Comparison of ENCODE assay signal across 10 cellular contexts in the genomic region with DNA sequence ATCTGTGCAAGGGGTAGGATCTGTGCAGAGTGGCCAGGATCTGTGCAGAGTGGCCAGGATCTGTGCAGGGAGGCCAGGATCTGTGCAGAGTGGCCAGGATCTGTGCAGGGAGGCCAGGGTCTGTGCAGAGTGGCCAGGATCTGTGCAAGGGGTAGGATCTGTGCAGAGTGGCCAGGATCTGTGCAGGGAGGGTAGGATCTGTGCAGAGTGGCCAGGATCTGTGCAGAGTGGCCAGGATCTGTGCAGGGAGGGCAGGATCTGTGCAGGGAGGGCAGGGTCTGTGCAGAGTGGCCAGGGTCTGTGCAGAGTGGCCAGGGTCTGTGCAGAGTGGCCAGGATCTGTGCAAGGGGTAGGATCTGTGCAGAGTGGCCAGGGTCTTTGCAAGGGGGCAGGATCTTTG. TPM values are rescaled to one million over a fixed set of nuclear protein-coding genes. Genes with fewer than 3 reads are reported as not detected.
DNase-seq lines count a peak whose midpoint lies in the region; ATAC-seq, FAIRE-seq and TF ChIP-seq lines count a peak whose summit lies in the region.
"Not testable (repeated sequence)": the region's sequence is repeated elsewhere in the genome, so short reads cannot be mapped to it uniquely, and the experiment has no call there.
"Had no signal": no experiment of that assay in that cellular context is flagged by ENCODE, and none has a peak within 500 bp of the region (broad histone marks: within the 10 kb centered on the region; RNA-seq: fewer than 3 reads in every experiment).

No MANE protein-coding gene starts in this region.

- intact Hi-C loops in GM12878 (cut with micrococcal nuclease; ENCODE audit: unreplicated experiment); Right ventricle myocardium inferior (cut with DNase I): not testable (repeated sequence)

- POLR2A ChIA-PET in GM12878 (lab: Charles Lee), result not testable (repeated sequence)

- CTCF ChIA-PET in GM12878 (lab: Yijun Ruan, JAX), result not testable (repeated sequence)

- not testable (repeated sequence) for H3K79me2 ChIP-seq in GM23248 (ENCODE audit: insufficient read depth); GM12878 (ENCODE audit: control insufficient read depth, insufficient read depth, low read length); neural cell (replicated peaks; ENCODE audit: insufficient read depth, low read length)

- TF ChIP-seq RAD21 in GM12878 (IDR thresholded peaks at IDR 0.05; ENCODE audit: insufficient read depth, low read depth, low read length); neural cell (conservative IDR thresholded peaks at IDR 0.05): not testable (repeated sequence)

- not testable (repeated sequence) for H3F3A ChIP-seq in GM23248 (ENCODE audit: insufficient read depth); neural cell (ENCODE audit: insufficient read depth, low read length, poor library complexity, severe bottlenecking)

- not testable (repeated sequence) for TF ChIP-seq EP300 in GM12878 (IDR thresholded peaks at IDR 0.05; ENCODE audit: borderline replicate concordance in 1 of 2, control insufficient read depth in 1 of 2, low read depth in 2 of 2, low read length in 2 of 2); neural cell (conservative IDR thresholded peaks at IDR 0.05; ENCODE audit: poor library complexity, severe bottlenecking)

- SMC1A ChIA-PET in GM12878 (lab: Charles Lee; ENCODE audit: uncharacterized antibody, unreplicated experiment), result not testable (repeated sequence)

- not testable (repeated sequence) for H3K36me3 ChIP-seq in GM23248 (ENCODE audit: low read depth); GM12878 (ENCODE audit: control insufficient read depth in 2 of 2, insufficient read depth in 2 of 2, low read length in 1 of 2); neural cell (ENCODE audit: insufficient read depth, low read length)

- not testable (repeated sequence) for TF ChIP-seq CTCF in GM12878 (IDR thresholded peaks at IDR 0.05 in 2 of 3, conservative IDR thresholded peaks at IDR 0.05 in 1 of 3; ENCODE audit: control insufficient read depth in 2 of 3, extremely low read depth in 1 of 3, insufficient read depth in 1 of 3, low read depth in 3 of 3, low read length in 3 of 3); neural cell (IDR thresholded peaks at IDR 0.05; ENCODE audit: poor library complexity, severe bottlenecking)

- not testable (repeated sequence) for BruUV-seq in GM12878 (replicated peaks; lab: Mats Ljungman, UMichigan)

- not testable (repeated sequence) for H3K4me3 ChIP-seq in GM23248; GM12878; neural cell (ENCODE audit: low read length)

- H3K4me2 ChIP-seq in GM23248 (ENCODE audit: unreplicated experiment); GM12878 (ENCODE audit: control insufficient read depth, insufficient read depth); neural cell (ENCODE audit: low read length): not testable (repeated sequence)

- not testable (repeated sequence) for H2AFZ ChIP-seq in GM23248; GM12878 (ENCODE audit: control insufficient read depth, low read depth, low read length); neural cell (ENCODE audit: low read depth, low read length)

- not testable (repeated sequence) for H4K20me1 ChIP-seq in GM23248 (ENCODE audit: insufficient read depth); GM12878 (ENCODE audit: control insufficient read depth, insufficient read depth); neural cell (ENCODE audit: insufficient read depth)

- H3K4me1 ChIP-seq in GM23248 (ENCODE audit: insufficient read depth); GM12878 (ENCODE audit: control insufficient read depth, insufficient read depth, low read length): not testable (repeated sequence)

- RAD21 ChIA-PET in GM12878 (lab: Charles Lee; ENCODE audit: unreplicated experiment), result not testable (repeated sequence)

- peak; percentile 27 for FAIRE-seq in GM12878 (lab: Jason Lieb, UNC)

- H3K27ac ChIP-seq in GM23248; GM12878 (ENCODE audit: control insufficient read depth, insufficient read depth); neural cell (ENCODE audit: low read length): not testable (repeated sequence)
- H3K27ac ChIP-seq in cingulate gyrus (ENCODE audit: low read depth, low read length), result peak overlapping the region; percentile 80

- H3K9me3 ChIP-seq in GM23248 (ENCODE audit: low read depth); GM12878 (replicated peaks; ENCODE audit: control insufficient read depth, insufficient read depth, low read length); neural cell (ENCODE audit: low read length): not testable (repeated sequence)

- in situ Hi-C loops in GM23248 (cut with MboI); GM12878 (cut with MboI): not testable (repeated sequence)

- H3K27me3 ChIP-seq in GM23248 (replicated peaks; ENCODE audit: insufficient read depth); GM12878 (replicated peaks in 1 of 2; ENCODE audit: control insufficient read depth in 2 of 2, insufficient read depth in 2 of 2, low read length in 1 of 2): not testable (repeated sequence)
- peaks cover 12% of the 10 kb centered on the region for H3K27me3 ChIP-seq in neural cell (ENCODE audit: insufficient read depth, low read depth, low read length)

- peak; percentile 28 for DNase-seq in GM23248
- DNase-seq in GM12878 (ENCODE audit: low read depth, low spot score), result not testable (repeated sequence)
- DNase-seq in Right ventricle myocardium inferior (ENCODE audit: missing footprints), result peak; percentile 66

- not testable (repeated sequence) for TF ChIP-seq POLR2A in GM12878 (IDR thresholded peaks at IDR 0.05; ENCODE audit: low read depth, low read length)

- H3K9ac ChIP-seq in GM23248; GM12878 (ENCODE audit: control insufficient read depth, insufficient read depth, low read length): not testable (repeated sequence)
- peak overlapping the region; percentile 68 for H3K9ac ChIP-seq in neural cell (ENCODE audit: low read length)

- H3K9me2 ChIP-seq in GM23248 (ENCODE audit: insufficient read depth); neural cell (ENCODE audit: insufficient read depth, low read length): not testable (repeated sequence)

- ATAC-seq in GM12878, Right ventricle myocardium inferior: not testable (repeated sequence)

RNA-seq across cellular contexts. Expression of a gene that starts 4.4 kb away (rescaled TPM):
- 3.7 TPM in 1 of 2 replicates, not detected in the other for total RNA-seq in GM23248 (2014; rRNA removed; shearing (Covaris generic))
- 0.59 TPM in 1 of 2 replicates, not detected in the other for polyA plus RNA-seq in GM23248 (2016; fragmentation: Nextera tagmentation; extraction: Ambion mirVana)
- total RNA-seq in GM12878 (2013; cell fraction: nucleolus; rRNA removed), result not detected in 2 replicates
- total RNA-seq in GM12878 (2014; rRNA removed), result not detected in 2 replicates
- not detected in 2 replicates for total RNA-seq in GM12878 (2014; rRNA removed; fragmentation: Illumina TruSeq; extraction: Trizol)
- not detected in 2 replicates for total RNA-seq in GM12878 (2021)
- not detected for polyA plus RNA-seq in GM12878 (2011; ENCODE audit: low read depth)
- not detected in 2 replicates for polyA plus RNA-seq in GM12878 (2011; rRNA removed)
- polyA plus RNA-seq in GM12878 (2011; cell fraction: cytosol; rRNA removed), result not detected in 2 replicates
- polyA plus RNA-seq in GM12878 (2011; cell fraction: nucleus; rRNA removed), result not detected in 2 replicates
- not detected in 2 replicates for polyA plus RNA-seq in GM12878 (2012)
- polyA plus RNA-seq in GM12878 (2014; fragmentation: Illumina TruSeq; extraction: Trizol), result not detected in 2 replicates
- polyA plus RNA-seq in GM12878 (2014; fragmentation: Nextera tagmentation; extraction: Ambion mirVana), result not detected
- not detected in 2 replicates for polyA plus RNA-seq in GM12878 (2014; rRNA removed)
- not detected for polyA plus RNA-seq in GM12878 (2016; fragmentation: Nextera tagmentation; extraction: Ambion mirVana)
- polyA minus RNA-seq in GM12878 (2011; rRNA and poly(A)+ RNA removed), result not detected in 2 replicates
- polyA minus RNA-seq in GM12878 (2011; cell fraction: cytosol; rRNA and poly(A)+ RNA removed), result not detected in 2 replicates
- polyA minus RNA-seq in GM12878 (2011; cell fraction: nucleus; rRNA and poly(A)+ RNA removed), result not detected in 2 replicates
- total RNA-seq in Right ventricle myocardium inferior, result not detected
- polyA plus RNA-seq in neural cell, result 9.3 and 16.3 TPM in 2 replicates
- polyA minus RNA-seq in neural cell, result 1.4 and 1.9 TPM in 2 replicates
- total RNA-seq: A172; CD4-positive, CD25-positive, alpha-beta regulatory T cell; GM23338; IMR-90 had no signal

RNA-seq across cellular contexts. Expression of a gene that starts 8.7 kb away (rescaled TPM):
- total RNA-seq in GM23248 (2014; rRNA removed; shearing (Covaris generic)), result 0.86 and 1.1 TPM in 2 replicates
- 0.35 and 0.53 TPM in 2 replicates for polyA plus RNA-seq in GM23248 (2016; fragmentation: Nextera tagmentation; extraction: Ambion mirVana)
- total RNA-seq in GM12878 (2013; cell fraction: nucleolus; rRNA removed), result 0.69 and 0.71 TPM in 2 replicates
- total RNA-seq in GM12878 (2014; rRNA removed), result 0.34 and 0.38 TPM in 2 replicates
- total RNA-seq in GM12878 (2014; rRNA removed; fragmentation: Illumina TruSeq; extraction: Trizol), result 0.09 and 0.14 TPM in 2 replicates
- 0.41 and 0.51 TPM in 2 replicates for total RNA-seq in GM12878 (2021)
- polyA plus RNA-seq in GM12878 (2011; ENCODE audit: low read depth), result 0.29 TPM
- 0.14 and 0.38 TPM in 2 replicates for polyA plus RNA-seq in GM12878 (2011; rRNA removed)
- 0.42 and 0.48 TPM in 2 replicates for polyA plus RNA-seq in GM12878 (2011; cell fraction: cytosol; rRNA removed)
- 0.97 and 1.1 TPM in 2 replicates for polyA plus RNA-seq in GM12878 (2011; cell fraction: nucleus; rRNA removed)
- 0.58 and 0.86 TPM in 2 replicates for polyA plus RNA-seq in GM12878 (2012)
- polyA plus RNA-seq in GM12878 (2014; fragmentation: Illumina TruSeq; extraction: Trizol), result 0.15 TPM in 1 of 2 replicates, not detected in the other
- polyA plus RNA-seq in GM12878 (2014; fragmentation: Nextera tagmentation; extraction: Ambion mirVana), result under 1 TPM in 1 of 2 experiments, not detected in 1; 0.04 TPM
- polyA plus RNA-seq in GM12878 (2014; rRNA removed), result 0.27 and 0.36 TPM in 2 replicates
- polyA plus RNA-seq in GM12878 (2016; fragmentation: Nextera tagmentation; extraction: Ambion mirVana), result under 1 TPM; 0.12 to 0.24 TPM
- polyA minus RNA-seq in GM12878 (2011; rRNA and poly(A)+ RNA removed), result 0.37 and 0.88 TPM in 2 replicates
- polyA minus RNA-seq in GM12878 (2011; cell fraction: cytosol; rRNA and poly(A)+ RNA removed), result 0.31 TPM in 1 of 2 replicates, not detected in the other
- polyA minus RNA-seq in GM12878 (2011; cell fraction: nucleus; rRNA and poly(A)+ RNA removed), result 0.19 and 0.24 TPM in 2 replicates
- total RNA-seq in Right ventricle myocardium inferior, result 0.49 TPM
- 18.3 and 18.4 TPM in 2 replicates for polyA plus RNA-seq in neural cell
- polyA minus RNA-seq in neural cell, result 22.6 and 26.1 TPM in 2 replicates

RNA-seq across cellular contexts. Expression of a gene that starts 9.3 kb away (rescaled TPM):
- 7.0 and 13.2 TPM in 2 replicates for total RNA-seq in GM23248 (2014; rRNA removed; shearing (Covaris generic))
- polyA plus RNA-seq in GM23248 (2016; fragmentation: Nextera tagmentation; extraction: Ambion mirVana) (18.7 and 20.9 TPM in 2 replicates), GM12878 (2011; rRNA removed) (22.6 and 34.7 TPM in 2 replicates), GM12878 (2014; fragmentation: Illumina TruSeq; extraction: Trizol) (4.7 and 9.6 TPM in 2 replicates), GM12878 (2014; fragmentation: Nextera tagmentation; extraction: Ambion mirVana) (1 to 10 TPM in 1 of 2 experiments, under 1 TPM in 1; 0.82 to 3.3 TPM), GM12878 (2014; rRNA removed) (61.4 and 64.3 TPM in 2 replicates), GM12878 (2016; fragmentation: Nextera tagmentation; extraction: Ambion mirVana) (10 to 100 TPM; 45.0 to 53.5 TPM), neural cell (2.6 and 3.4 TPM in 2 replicates)
- 36.2 and 39.2 TPM in 2 replicates for total RNA-seq in GM12878 (2013; cell fraction: nucleolus; rRNA removed)
- total RNA-seq in GM12878 (2014; rRNA removed) (56.0 and 62.4 TPM in 2 replicates), GM12878 (2014; rRNA removed; fragmentation: Illumina TruSeq; extraction: Trizol) (15.2 and 15.3 TPM in 2 replicates), GM12878 (2021) (47.1 and 51.0 TPM in 2 replicates), Right ventricle myocardium inferior (6.6 TPM)
- 7.5 TPM for polyA plus RNA-seq in GM12878 (2011; ENCODE audit: low read depth)
- polyA plus RNA-seq in GM12878 (2011; cell fraction: cytosol; rRNA removed), result 51.6 and 94.5 TPM in 2 replicates
- 56.1 and 57.8 TPM in 2 replicates for polyA plus RNA-seq in GM12878 (2011; cell fraction: nucleus; rRNA removed)
- polyA plus RNA-seq in GM12878 (2012), result 39.7 and 39.8 TPM in 2 replicates
- 21.4 and 38.2 TPM in 2 replicates for polyA minus RNA-seq in GM12878 (2011; rRNA and poly(A)+ RNA removed)
- 21.9 and 23.7 TPM in 2 replicates for polyA minus RNA-seq in GM12878 (2011; cell fraction: cytosol; rRNA and poly(A)+ RNA removed)
- 14.7 and 21.8 TPM in 2 replicates for polyA minus RNA-seq in GM12878 (2011; cell fraction: nucleus; rRNA and poly(A)+ RNA removed)
- 1.5 and 2.5 TPM in 2 replicates for polyA minus RNA-seq in neural cell

RNA-seq across cellular contexts. Expression of a gene that starts 18.8 kb away (rescaled TPM):
- total RNA-seq in GM23248 (2014; rRNA removed; shearing (Covaris generic)), result not detected in 2 replicates
- polyA plus RNA-seq in GM23248 (2016; fragmentation: Nextera tagmentation; extraction: Ambion mirVana) (not detected in 2 replicates), GM12878 (2011; rRNA removed) (not detected in 2 replicates), GM12878 (2014; fragmentation: Illumina TruSeq; extraction: Trizol) (not detected in 2 replicates), GM12878 (2014; fragmentation: Nextera tagmentation; extraction: Ambion mirVana) (not detected), GM12878 (2014; rRNA removed) (not detected in 2 replicates), GM12878 (2016; fragmentation: Nextera tagmentation; extraction: Ambion mirVana) (not detected), neural cell (not detected in 2 replicates)
- total RNA-seq in GM12878 (2013; cell fraction: nucleolus; rRNA removed), result not detected in 2 replicates
- total RNA-seq in GM12878 (2014; rRNA removed) (not detected in 2 replicates), GM12878 (2014; rRNA removed; fragmentation: Illumina TruSeq; extraction: Trizol) (not detected in 2 replicates), GM12878 (2021) (not detected in 2 replicates), Right ventricle myocardium inferior (not detected)
- not detected for polyA plus RNA-seq in GM12878 (2011; ENCODE audit: low read depth)
- polyA plus RNA-seq in GM12878 (2011; cell fraction: cytosol; rRNA removed), result not detected in 2 replicates
- 0.07 TPM in 1 of 2 replicates, not detected in the other for polyA plus RNA-seq in GM12878 (2011; cell fraction: nucleus; rRNA removed)
- not detected in 2 replicates for polyA plus RNA-seq in GM12878 (2012)
- not detected in 2 replicates for polyA minus RNA-seq in GM12878 (2011; rRNA and poly(A)+ RNA removed)
- polyA minus RNA-seq in GM12878 (2011; cell fraction: cytosol; rRNA and poly(A)+ RNA removed), result not detected in 2 replicates
- polyA minus RNA-seq in GM12878 (2011; cell fraction: nucleus; rRNA and poly(A)+ RNA removed), result 0.24 TPM in 1 of 2 replicates, not detected in the other
- polyA minus RNA-seq in neural cell, result not detected in 2 replicates
- total RNA-seq: A172; CD4-positive, CD25-positive, alpha-beta regulatory T cell; GM23338; H7; IMR-90 had no signal
- polyA plus RNA-seq: CD4-positive, CD25-positive, alpha-beta regulatory T cell; GM23338; IMR-90 had no signal

RNA-seq across cellular contexts. Expression of a gene that starts 25.6 kb away (rescaled TPM):
- total RNA-seq in GM23248 (2014; rRNA removed; shearing (Covaris generic)), result 34.3 and 39.2 TPM in 2 replicates
- polyA plus RNA-seq in GM23248 (2016; fragmentation: Nextera tagmentation; extraction: Ambion mirVana), result 67.9 and 70.7 TPM in 2 replicates
- total RNA-seq in GM12878 (2013; cell fraction: nucleolus; rRNA removed), result 10.1 and 12.7 TPM in 2 replicates
- 13.4 and 17.2 TPM in 2 replicates for total RNA-seq in GM12878 (2014; rRNA removed)
- total RNA-seq in GM12878 (2014; rRNA removed; fragmentation: Illumina TruSeq; extraction: Trizol), result 8.8 and 9.3 TPM in 2 replicates
- total RNA-seq in GM12878 (2021), result 38.0 and 42.5 TPM in 2 replicates
- 23.0 TPM for polyA plus RNA-seq in GM12878 (2011; ENCODE audit: low read depth)
- 11.4 and 13.2 TPM in 2 replicates for polyA plus RNA-seq in GM12878 (2011; rRNA removed)
- polyA plus RNA-seq in GM12878 (2011; cell fraction: cytosol; rRNA removed), result 25.9 and 26.5 TPM in 2 replicates
- 84.3 and 88.7 TPM in 2 replicates for polyA plus RNA-seq in GM12878 (2011; cell fraction: nucleus; rRNA removed)
- 27.4 and 30.3 TPM in 2 replicates for polyA plus RNA-seq in GM12878 (2012)
- 2.8 and 10.8 TPM in 2 replicates for polyA plus RNA-seq in GM12878 (2014; fragmentation: Illumina TruSeq; extraction: Trizol)
- 10 to 100 TPM in 1 of 2 experiments, 1 to 10 TPM in 1; 3.4 to 12.3 TPM for polyA plus RNA-seq in GM12878 (2014; fragmentation: Nextera tagmentation; extraction: Ambion mirVana)
- 17.8 and 26.0 TPM in 2 replicates for polyA plus RNA-seq in GM12878 (2014; rRNA removed)
- 10 to 100 TPM; 21.2 to 22.0 TPM for polyA plus RNA-seq in GM12878 (2016; fragmentation: Nextera tagmentation; extraction: Ambion mirVana)
- 7.1 and 14.5 TPM in 2 replicates for polyA minus RNA-seq in GM12878 (2011; rRNA and poly(A)+ RNA removed)
- polyA minus RNA-seq in GM12878 (2011; cell fraction: cytosol; rRNA and poly(A)+ RNA removed), result 6.0 and 6.2 TPM in 2 replicates
- 15.2 and 18.4 TPM in 2 replicates for polyA minus RNA-seq in GM12878 (2011; cell fraction: nucleus; rRNA and poly(A)+ RNA removed)
- total RNA-seq in Right ventricle myocardium inferior, result 39.0 TPM
- polyA plus RNA-seq in neural cell, result 87.7 and 103 TPM in 2 replicates
- 39.2 and 39.9 TPM in 2 replicates for polyA minus RNA-seq in neural cell
